Comparison of ENCODE assay signal across 19 cellular contexts in genomic region chr2:124163825-124164224, GRCh38.
DNase-seq lines count a peak whose midpoint lies in the region; TF ChIP-seq lines count a peak whose summit lies in the region.
"Had no signal": no experiment of that assay in that cellular context is flagged by ENCODE, and none has a peak within 500 bp of the region (broad histone marks: within the 10 kb centered on the region; RNA-seq: fewer than 3 reads in every experiment).

No MANE protein-coding gene starts in this region.

- no peaks in the 10 kb centered on the region for H3K4me1 ChIP-seq in uterus
- H3K4me1 ChIP-seq in prostate gland (replicated peaks), result no peaks in the 10 kb centered on the region
- H3K4me1 ChIP-seq: A549, BLaER1 had no signal

- H3K4me3 ChIP-seq in fibroblast of mammary gland (ENCODE audit: control insufficient read depth, low read depth, low read length), result no peak overlapping the region
- no peak overlapping the region for H3K4me3 ChIP-seq in retinal pigment epithelial cell (ENCODE audit: low read length)
- no peak overlapping the region for H3K4me3 ChIP-seq in uterus
- no peak overlapping the region for H3K4me3 ChIP-seq in prostate gland
- H3K4me3 ChIP-seq: A549, BLaER1 had no signal

- WGBS in prostate gland, result 79% methylated on average over 2 of the region's 2 CpGs

- TF ChIP-seq CTCF in fibroblast of mammary gland (conservative IDR thresholded peaks at IDR 0.05; ENCODE audit: control insufficient read depth, insufficient read depth, low read depth, low read length) (no peak), retinal pigment epithelial cell (conservative IDR thresholded peaks at IDR 0.05; ENCODE audit: low read depth, low read length) (no peak), uterus (IDR thresholded peaks at IDR 0.05) (no peak), prostate gland (IDR thresholded peaks at IDR 0.05) (no peak)

- no peaks in the 10 kb centered on the region for H3K36me3 ChIP-seq in uterus
- H3K36me3 ChIP-seq in prostate gland, result no peaks in the 10 kb centered on the region
- H3K36me3 ChIP-seq: BLaER1 had no signal

- no peak for TF ChIP-seq POLR2A in uterus (IDR thresholded peaks at IDR 0.05)
- no peak for TF ChIP-seq POLR2A in prostate gland (IDR thresholded peaks at IDR 0.05)

- DNase-seq in DMS79 treated with DMSO at 0.1 percent for 48 hours (lab: John Stamatoyannopoulos, UW) (peak; percentile 20), DMS79 (lab: John Stamatoyannopoulos, UW) (no peak), fibroblast of mammary gland (ENCODE audit: low read depth) (peak; percentile 0), retinal pigment epithelial cell (ENCODE audit: low read depth) (peak; percentile 19), uterus (no peak), NCI-H1436 (lab: John Stamatoyannopoulos, UW) (no peak), prostate gland (ENCODE audit: low spot score) (no peak)
- DNase-seq: Calu3; CD4-positive, alpha-beta memory T cell; DMS 273 treated with DMSO at 0.1 percent for 48 hours; DMS53; GDM1; GOT3; H7; HFFc6; KBM-7 had no signal

- H3K27ac ChIP-seq in uterus (no peak overlapping the region), prostate gland (no peak overlapping the region)
- H3K27ac ChIP-seq: 22Rv1, A549, BLaER1 had no signal

- H3K9me3 ChIP-seq in uterus, result no peaks in the 10 kb centered on the region
- no peaks in the 10 kb centered on the region for H3K9me3 ChIP-seq in prostate gland
- H3K9me3 ChIP-seq: A549, BLaER1 had no signal

- H3K27me3 ChIP-seq in uterus (no peaks in the 10 kb centered on the region), prostate gland (replicated peaks; ENCODE audit: insufficient read depth) (no peaks in the 10 kb centered on the region)
- H3K27me3 ChIP-seq: BLaER1 had no signal

- intact Hi-C loops in uterus (cut with DNase I; ENCODE audit: low total_unique reads) (no loop called here), prostate gland (cut with DNase I) (no loop called here)

Comparison
In these comparisons a context has a peak if more than half of its experiments do, and no peak if none do; other contexts are left out.
1. DNase-seq: peak in DMS79 treated with DMSO at 0.1 percent for 48 hours (single experiment), fibroblast of mammary gland (single experiment) and retinal pigment epithelial cell (single experiment); none in DMS79 (single experiment), uterus (0 of 2), NCI-H1436 (single experiment) and prostate gland (single experiment).